In genomic region chr12:12482959-12483358, GRCh38 we compare ENCODE assay signal across 13 cellular contexts.
DNase-seq lines count a peak whose midpoint lies in the region; ATAC-seq lines count a peak whose summit lies in the region.
"Had no signal": no experiment of that assay in that cellular context is flagged by ENCODE, and none has a peak within 500 bp of the region (broad histone marks: within the 10 kb centered on the region; RNA-seq: fewer than 3 reads in every experiment).

No MANE protein-coding gene starts in this region.

- H3K36me3 Mint-ChIP-seq in CD4-positive, CD25-positive, alpha-beta regulatory T cell, result peaks cover 53% of the 10 kb centered on the region

- H3K27me3 Mint-ChIP-seq in CD4-positive, CD25-positive, alpha-beta regulatory T cell, result peaks cover 5% of the 10 kb centered on the region

- intact Hi-C loops in head of caudate nucleus (cut with DNase I), result no loop called here

- peaks cover 73% of the 10 kb centered on the region for H3K4me1 ChIP-seq in CD4-positive, CD25-positive, alpha-beta regulatory T cell (ENCODE audit: control insufficient read depth, insufficient read depth, low read length, poor library complexity, severe bottlenecking)
- H3K4me1 ChIP-seq in effector memory CD4-positive, alpha-beta T cell (ENCODE audit: control insufficient read depth, insufficient read depth, low read length, poor library complexity, severe bottlenecking), result peaks cover 37% of the 10 kb centered on the region
- no peaks in the 10 kb centered on the region for H3K4me1 ChIP-seq in SJCRH30
- H3K4me1 ChIP-seq: Caco-2, foreskin keratinocyte had no signal

- peak in 1 of 3 donors; percentile 57 for DNase-seq in CD4-positive, CD25-positive, alpha-beta regulatory T cell
- DNase-seq in NAMALWA (ENCODE audit: low spot score) (peak; percentile 9), head of caudate nucleus (no peak), NCI-H128 (lab: John Stamatoyannopoulos, UW; ENCODE audit: unreplicated experiment) (no peak), SJCRH30 (no peak)
- DNase-seq in effector memory CD4-positive, alpha-beta T cell, result no peak
- DNase-seq: Caco-2, foreskin keratinocyte had no signal

- H3K27ac Mint-ChIP-seq in CD4-positive, CD25-positive, alpha-beta regulatory T cell, result peak overlapping the region; percentile 96 to 99 (median 98)

- H3K4me3 ChIP-seq in CD4-positive, CD25-positive, alpha-beta regulatory T cell (ENCODE audit: low read depth, low read length), result peak overlapping the region; percentile 87
- no peak overlapping the region for H3K4me3 ChIP-seq in effector memory CD4-positive, alpha-beta T cell (ENCODE audit: insufficient read depth, low read depth, low read length, poor library complexity, severe bottlenecking)
- no peak overlapping the region for H3K4me3 ChIP-seq in SJCRH30
- H3K4me3 ChIP-seq: lung had no signal

- no peak for ATAC-seq in CD4-positive, CD25-positive, alpha-beta regulatory T cell (ENCODE audit: low read depth in 2 of 2)
- ATAC-seq in GM18907 (IDR thresholded peaks at IDR 0.05; ENCODE audit: unreplicated experiment) (peak; percentile 47), HG03135 (IDR thresholded peaks at IDR 0.05; ENCODE audit: unreplicated experiment) (no peak)
- ATAC-seq: foreskin keratinocyte, Panc1, sciatic nerve had no signal

- peak overlapping the region; percentile 83 to 98 (median 88) for H3K4me3 Mint-ChIP-seq in CD4-positive, CD25-positive, alpha-beta regulatory T cell

- peaks cover 46% of the 10 kb centered on the region for H3K36me3 ChIP-seq in CD4-positive, CD25-positive, alpha-beta regulatory T cell (ENCODE audit: control insufficient read depth, insufficient read depth, low read length)
- peaks cover 18% of the 10 kb centered on the region for H3K36me3 ChIP-seq in effector memory CD4-positive, alpha-beta T cell (ENCODE audit: control insufficient read depth, insufficient read depth, low read length)
- no peaks in the 10 kb centered on the region; the same call in 1 of the 2 replicates for H3K36me3 ChIP-seq in SJCRH30

- no peaks in the 10 kb centered on the region for H3K27me3 ChIP-seq in CD4-positive, CD25-positive, alpha-beta regulatory T cell (ENCODE audit: control insufficient read depth, insufficient read depth, low read length)
- no peaks in the 10 kb centered on the region for H3K27me3 ChIP-seq in effector memory CD4-positive, alpha-beta T cell (replicated peaks; ENCODE audit: control insufficient read depth, insufficient read depth, low read length, poor library complexity, severe bottlenecking)
- no peaks in the 10 kb centered on the region for H3K27me3 ChIP-seq in SJCRH30
- H3K27me3 ChIP-seq: foreskin keratinocyte had no signal

- peaks cover 24 to 80% (median 53%) of the 10 kb centered on the region in 4 donors for H3K4me1 Mint-ChIP-seq in CD4-positive, CD25-positive, alpha-beta regulatory T cell

- no peaks in the 10 kb centered on the region for H3K9me3 ChIP-seq in CD4-positive, CD25-positive, alpha-beta regulatory T cell (ENCODE audit: control insufficient read depth in 2 of 2, low read length in 2 of 2)
- no peaks in the 10 kb centered on the region for H3K9me3 ChIP-seq in effector memory CD4-positive, alpha-beta T cell (ENCODE audit: control insufficient read depth, low read length)
- no peaks in the 10 kb centered on the region for H3K9me3 ChIP-seq in SJCRH30 (replicated peaks)
- H3K9me3 ChIP-seq: Caco-2 had no signal

- H3K9me3 Mint-ChIP-seq in CD4-positive, CD25-positive, alpha-beta regulatory T cell, result peaks cover 0 to under 1% (median 0%) of the 10 kb centered on the region in 7 donors

- H3K27ac ChIP-seq in CD4-positive, CD25-positive, alpha-beta regulatory T cell (ENCODE audit: insufficient read depth, low read length, poor library complexity, severe bottlenecking), result peak overlapping the region; percentile 97
- peak overlapping the region; percentile 80 for H3K27ac ChIP-seq in effector memory CD4-positive, alpha-beta T cell (ENCODE audit: insufficient read depth, low read length, poor library complexity, severe bottlenecking)
- H3K27ac ChIP-seq in SJCRH30, result no peak overlapping the region
- H3K27ac ChIP-seq: foreskin keratinocyte had no signal
